7 cellular contexts compared by ENCODE assay signal in genomic region chr1:31943546-31944184, GRCh38. TPM values are rescaled to one million over a fixed set of nuclear protein-coding genes. Genes with fewer than 3 reads are reported as not detected.
DNase-seq lines count a peak whose midpoint lies in the region; ATAC-seq and TF ChIP-seq lines count a peak whose summit lies in the region.

No MANE protein-coding gene starts in this region.

- H3K27ac Mint-ChIP-seq in stimulated activated naive B cell treated with anti-CD40 and anti-IgM and Interleukin-4, amounts not matched to agents 10 μg/mL and 1 μg/mL and 100 μg/mL, for 72 hours, result peak overlapping the region; percentile 97

- H3K4me3 ChIP-seq in fibroblast of the aortic adventitia (ENCODE audit: low read depth, low read length), result peak overlapping the region; percentile 28

- ATAC-seq in GM21825 (IDR thresholded peaks at IDR 0.05; ENCODE audit: unreplicated experiment) (peak; percentile 22), GM18870 (IDR thresholded peaks at IDR 0.05; ENCODE audit: unreplicated experiment) (no peak)
- ATAC-seq in stimulated activated naive B cell treated with anti-CD40 and anti-IgM and Interleukin-4, amounts not matched to agents 10 μg/mL and 1 μg/mL and 100 μg/mL, for 72 hours (replicated peaks), result peak; percentile 6 to 30

- peak; percentile 66 for DNase-seq in RPMI7951 (ENCODE audit: low read depth)
- DNase-seq in fibroblast of the aortic adventitia (ENCODE audit: low read depth), result no peak
- DNase-seq in stimulated activated naive B cell treated with anti-CD40 and anti-IgM and Interleukin-4, amounts not matched to agents 10 μg/mL and 1 μg/mL and 100 μg/mL, for 72 hours, result no peak
- DNase-seq in SKM-1 treated with dmso at 0.1 percent for 144 hours (lab: John Stamatoyannopoulos, UW; ENCODE audit: unreplicated experiment), result no peak
- no peak for DNase-seq in NCI-H2029 treated with DMSO at 0.1 percent for 48 hours (lab: John Stamatoyannopoulos, UW)

- H3K4me3 Mint-ChIP-seq in stimulated activated naive B cell treated with anti-CD40 and anti-IgM and Interleukin-4, amounts not matched to agents 10 μg/mL and 1 μg/mL and 100 μg/mL, for 72 hours, result peak overlapping the region; percentile 90 to 93

- no peaks in the 10 kb centered on the region for H3K9me3 Mint-ChIP-seq in stimulated activated naive B cell treated with anti-CD40 and anti-IgM and Interleukin-4, amounts not matched to agents 10 μg/mL and 1 μg/mL and 100 μg/mL, for 72 hours

- H3K36me3 Mint-ChIP-seq in stimulated activated naive B cell treated with anti-CD40 and anti-IgM and Interleukin-4, amounts not matched to agents 10 μg/mL and 1 μg/mL and 100 μg/mL, for 72 hours, result no peaks in the 10 kb centered on the region

- H3K4me1 Mint-ChIP-seq in stimulated activated naive B cell treated with anti-CD40 and anti-IgM and Interleukin-4, amounts not matched to agents 10 μg/mL and 1 μg/mL and 100 μg/mL, for 72 hours, result peaks cover 30 to 59% of the 10 kb centered on the region in 2 donors

- no peak for TF ChIP-seq CTCF in fibroblast of the aortic adventitia (IDR thresholded peaks at IDR 0.05; ENCODE audit: insufficient read depth, low read length)

- no peaks in the 10 kb centered on the region for H3K27me3 Mint-ChIP-seq in stimulated activated naive B cell treated with anti-CD40 and anti-IgM and Interleukin-4, amounts not matched to agents 10 μg/mL and 1 μg/mL and 100 μg/mL, for 72 hours

RNA-seq across cellular contexts. Expression of gene PTP4A2, which starts 5.5 kb away (rescaled TPM):
- total RNA-seq in RPMI7951 (2014; rRNA removed; shearing (Covaris generic)), result 225 and 397 TPM in 2 replicates
- 428 and 692 TPM in 2 replicates for total RNA-seq in fibroblast of the aortic adventitia (ENCODE audit: low replicate concordance)
